13 cellular contexts compared by ENCODE assay signal in the genomic region with DNA sequence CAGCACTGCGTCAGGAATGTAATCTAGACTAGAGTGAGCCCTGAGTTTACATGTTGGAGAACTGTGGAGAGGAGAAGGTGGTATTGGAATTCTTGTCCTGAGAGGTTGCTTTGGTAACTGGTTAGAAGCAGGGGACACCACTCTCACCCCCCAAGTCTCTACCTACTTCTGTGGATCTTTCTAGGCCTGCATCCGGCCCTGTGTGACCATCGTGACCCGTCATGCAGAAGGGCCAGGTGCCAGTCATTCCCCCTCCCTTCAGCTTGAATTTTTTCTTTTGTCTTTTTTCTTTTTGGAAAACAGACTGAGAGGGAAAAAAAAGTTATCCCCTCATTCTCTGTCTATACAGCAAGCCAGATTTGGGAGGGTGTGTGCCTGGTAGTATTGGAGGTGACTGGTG. TPM values are rescaled to one million over a fixed set of nuclear protein-coding genes. Genes with fewer than 3 reads are reported as not detected.
DNase-seq lines count a peak whose midpoint lies in the region; ATAC-seq and TF ChIP-seq lines count a peak whose summit lies in the region.
"Had no signal": no experiment of that assay in that cellular context is flagged by ENCODE, and none has a peak within 500 bp of the region (broad histone marks: within the 10 kb centered on the region; RNA-seq: fewer than 3 reads in every experiment).

No MANE protein-coding gene starts in this region.

- H3K4me1 ChIP-seq in RWPE2 (ENCODE audit: insufficient read depth, poor library complexity, severe bottlenecking) (peaks cover 21% of the 10 kb centered on the region), esophagus muscularis mucosa (peaks cover 71 to 100% (median 98%) of the 10 kb centered on the region in 4 donors)

- H3K36me3 ChIP-seq in RWPE2 (ENCODE audit: low read depth) (peaks cover 24% of the 10 kb centered on the region), esophagus muscularis mucosa (peaks cover 0 to 7% (median 0%) of the 10 kb centered on the region in 4 donors)

- WGBS in esophagus muscularis mucosa: 38% methylated on average over 4 of the region's 4 CpGs

- no peak for TF ChIP-seq EP300 in esophagus muscularis mucosa (IDR thresholded peaks at IDR 0.05)

- H3K9me3 ChIP-seq in RWPE2 (ENCODE audit: severe bottlenecking): no peaks in the 10 kb centered on the region
- H3K9me3 ChIP-seq in esophagus muscularis mucosa: no peaks in the 10 kb centered on the region

- CTCF ChIA-PET in AG04449 (lab: Yijun Ruan, JAX): interaction anchor here (1.5 to 15.0 kb wide), 4 partner anchors 16 to 41 kb away, joined by 5 to 427 read pairs (median 65); no protein-coding TSS in a partner anchor

- ATAC-seq in RWPE2 (ENCODE audit: low read depth) (no peak), HG03045 (IDR thresholded peaks at IDR 0.05; ENCODE audit: unreplicated experiment) (no peak), HG03565 (IDR thresholded peaks at IDR 0.05; ENCODE audit: unreplicated experiment) (no peak), HG03175 (IDR thresholded peaks at IDR 0.05; ENCODE audit: unreplicated experiment) (no peak)
- ATAC-seq: activated T-cell treated with anti-CD3 and anti-CD28 coated beads, Interleukin-2, amount 50 U/mL, for 72 hours; stimulated activated effector memory CD8-positive, alpha-beta T cell treated with anti-CD3 and anti-CD28 coated beads, Interleukin-12 subunit alpha, Interleukin-12 subunit beta, amount 100 ng/mL, for 72 hours had no signal

- TF ChIP-seq CTCF in AG04449 (IDR thresholded peaks at IDR 0.05; ENCODE audit: insufficient read depth, low read length, missing control alignments): no peak
- TF ChIP-seq CTCF in RWPE2 (IDR thresholded peaks at IDR 0.05; ENCODE audit: poor library complexity, severe bottlenecking): no peak
- no peak for TF ChIP-seq CTCF in esophagus muscularis mucosa (IDR thresholded peaks at IDR 0.05)

- peak overlapping the region; percentile 84 for H3K27ac ChIP-seq in RWPE2 (ENCODE audit: poor library complexity, severe bottlenecking)
- peak overlapping the region; percentile 88 to 97 (median 94) for H3K27ac ChIP-seq in esophagus muscularis mucosa (replicated peaks in 1 of 4)

- H3K4me3 ChIP-seq in AG04449 (ENCODE audit: low read depth, low read length) (peak overlapping the region; percentile 65), RWPE2 (ENCODE audit: severe bottlenecking) (no peak overlapping the region), esophagus muscularis mucosa (peak overlapping the region; percentile 48 to 53 (median 51))

- POLR2A ChIA-PET in AG04449 (lab: Yijun Ruan, JAX): no interaction called here

- no peaks in the 10 kb centered on the region for H3K27me3 ChIP-seq in RWPE2 (ENCODE audit: insufficient read depth, poor library complexity, severe bottlenecking)
- H3K27me3 ChIP-seq in esophagus muscularis mucosa: no peaks in the 10 kb centered on the region

- TF ChIP-seq POLR2A in esophagus muscularis mucosa (IDR thresholded peaks at IDR 0.05; ENCODE audit: low read depth): no peak

- DNase-seq in AG04449 (ENCODE audit: low read depth, low spot score): no peak
- no peak for DNase-seq in RWPE2 (ENCODE audit: low spot score)
- DNase-seq in esophagus muscularis mucosa (ENCODE audit: extremely low spot score): no peak
- DNase-seq in pons (ENCODE audit: low spot score): peak; percentile 70
- no peak for DNase-seq in activated naive CD4-positive, alpha-beta T cell treated with Interleukin-2 at 50 U/mL for 16 hours
- DNase-seq: activated T-cell treated with anti-CD3 and anti-CD28 coated beads, Interleukin-2, amount 50 U/mL, for 72 hours; naive B cell; RPMI8226; stimulated activated CD4-positive, alpha-beta T cell treated with anti-CD3 and anti-CD28 coated beads, Interleukin-15, amount 100 ng/mL, for 24 hours had no signal

- intact Hi-C loops in esophagus muscularis mucosa (cut with DNase I): no loop called here

RNA-seq across cellular contexts. Expression of a gene that starts 31.8 kb away (rescaled TPM):
- 100 to 1,000 TPM in 1 of 4 donors, 10 to 100 TPM in 3; 56.0 to 154 (median 79.4) TPM for total RNA-seq in esophagus muscularis mucosa

RNA-seq across cellular contexts. Expression of a gene that starts 57.7 kb away (rescaled TPM):
- under 1 TPM in 3 of 4 donors, not detected in 1; 0.19 to 0.83 (median 0.29) TPM for total RNA-seq in esophagus muscularis mucosa
